Comparison of ENCODE assay signal across 8 cellular contexts in the genomic region with DNA sequence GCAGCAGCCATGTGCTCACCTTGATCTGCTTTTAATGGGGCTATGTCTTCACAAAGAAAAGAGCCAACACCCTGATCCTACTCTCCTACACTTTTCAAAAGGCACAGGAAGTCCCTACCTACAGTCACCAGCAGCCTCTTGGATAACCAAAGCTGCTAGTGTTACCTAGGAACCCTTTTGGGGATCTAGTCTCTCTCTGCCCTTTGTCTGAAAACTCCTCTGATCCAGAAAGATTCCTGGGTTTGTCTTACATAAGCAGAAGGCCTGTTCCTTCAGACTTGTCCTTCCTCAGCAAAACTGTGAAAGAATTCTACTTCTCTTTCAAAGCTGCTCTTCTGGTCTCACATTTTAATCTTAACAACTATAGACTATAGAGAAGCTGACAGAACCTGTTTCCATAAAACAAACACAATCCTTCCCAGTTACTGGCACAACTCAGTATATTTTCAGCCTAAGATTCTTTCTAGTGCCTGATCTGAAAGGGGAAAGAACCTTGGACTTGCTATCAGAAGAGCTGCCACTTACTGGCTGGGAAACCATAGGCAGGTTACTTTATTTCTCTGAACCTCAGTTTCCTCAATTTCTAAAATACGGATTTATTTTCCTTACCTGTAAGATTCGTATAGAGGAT. TPM values are rescaled to one million over a fixed set of nuclear protein-coding genes. Genes with fewer than 3 reads are reported as not detected.
DNase-seq lines count a peak whose midpoint lies in the region; ATAC-seq, FAIRE-seq and TF ChIP-seq lines count a peak whose summit lies in the region.

No MANE protein-coding gene starts in this region.

- H3K4me1 ChIP-seq in heart left ventricle (peaks cover 10 to 79% (median 61%) of the 10 kb centered on the region in 12 donors), GM12878 (ENCODE audit: control insufficient read depth, insufficient read depth, low read length) (peaks cover 23% of the 10 kb centered on the region), mucosa of rectum (ENCODE audit: control insufficient read depth in 2 of 2, insufficient read depth in 2 of 2, low read length in 2 of 2) (peaks cover 50 to 53% of the 10 kb centered on the region in 2 donors), upper lobe of left lung (peaks cover 56 to 75% (median 71%) of the 10 kb centered on the region in 4 donors)

- in situ Hi-C loops in GM12878 (cut with MboI), result no loop called here

- TF ChIP-seq EP300 in GM12878 (IDR thresholded peaks at IDR 0.05; ENCODE audit: borderline replicate concordance in 1 of 2, control insufficient read depth in 1 of 2, low read depth in 2 of 2, low read length in 2 of 2) (no peak), upper lobe of left lung (IDR thresholded peaks at IDR 0.05) (peak in 1 of 4 donors; percentile 21)

- H3K36me3 ChIP-seq in heart left ventricle, result peaks cover 0 to 37% (median 23%) of the 10 kb centered on the region in 9 donors
- H3K36me3 ChIP-seq in GM12878 (ENCODE audit: control insufficient read depth in 2 of 2, insufficient read depth in 2 of 2, low read length in 1 of 2), result peaks cover 6 to 24% of the 10 kb centered on the region in 2 experiments
- H3K36me3 ChIP-seq in mucosa of rectum (ENCODE audit: control insufficient read depth in 2 of 2, insufficient read depth in 2 of 2, low read length in 2 of 2), result peaks cover 15 to 28% of the 10 kb centered on the region in 2 donors
- peaks cover 9 to 23% (median 15%) of the 10 kb centered on the region in 4 donors for H3K36me3 ChIP-seq in upper lobe of left lung

- peaks cover 88% of the 10 kb centered on the region for H3K79me2 ChIP-seq in GM12878 (ENCODE audit: control insufficient read depth, insufficient read depth, low read length)

- TF ChIP-seq RAD21 in GM12878 (IDR thresholded peaks at IDR 0.05; ENCODE audit: insufficient read depth, low read depth, low read length), result no peak

- no peaks in the 10 kb centered on the region for H3K27me3 ChIP-seq in heart left ventricle
- no peaks in the 10 kb centered on the region for H3K27me3 ChIP-seq in GM12878 (replicated peaks in 1 of 2; ENCODE audit: control insufficient read depth in 2 of 2, insufficient read depth in 2 of 2, low read length in 1 of 2)
- no peaks in the 10 kb centered on the region for H3K27me3 ChIP-seq in mucosa of rectum (ENCODE audit: control insufficient read depth in 2 of 2, insufficient read depth in 2 of 2, low read length in 2 of 2)
- H3K27me3 ChIP-seq in upper lobe of left lung, result no peaks in the 10 kb centered on the region

- no peak for DNase-seq in heart left ventricle
- no peak for DNase-seq in left ventricle myocardium superior
- no peak for DNase-seq in GM12878 (ENCODE audit: low read depth, low spot score)
- no peak for DNase-seq in upper lobe of left lung
- DNase-seq in HCEC 1CT, result no peak
- DNase-seq in middle frontal gyrus (ENCODE audit: extremely low spot score, low spot score), result no peak
- DNase-seq in activated CD4-positive, alpha-beta T cell treated with anti-CD3 and anti-CD28 coated beads for 48 hours, result no peak

- FAIRE-seq in GM12878 (lab: Jason Lieb, UNC), result no peak

- H4K20me1 ChIP-seq in GM12878 (ENCODE audit: control insufficient read depth, insufficient read depth), result no peaks in the 10 kb centered on the region; the same call in 1 of the 2 replicates

- RAD21 ChIA-PET in GM12878 (lab: Charles Lee; ENCODE audit: unreplicated experiment), result interaction anchor here (0.5 to 2.8 kb wide), 10 partner anchors 27 to 225 kb away, joined by 3 to 22 read pairs (median 4); a partner anchor contains a TSS

- BruUV-seq in GM12878 (replicated peaks; lab: Mats Ljungman, UMichigan), result no TSS peak

- H3K9me3 ChIP-seq in heart left ventricle (no peaks in the 10 kb centered on the region), GM12878 (replicated peaks; ENCODE audit: control insufficient read depth, insufficient read depth, low read length) (no peaks in the 10 kb centered on the region), mucosa of rectum (ENCODE audit: control insufficient read depth in 2 of 2, low read length in 2 of 2) (no peaks in the 10 kb centered on the region), upper lobe of left lung (no peaks in the 10 kb centered on the region)

- intact Hi-C loops in heart left ventricle (cut with DNase I), result loop anchor here in 6 of 10 donors (5.0 to 10.0 kb wide), 4 partner anchors 97 to 278 kb away; a partner anchor contains a TSS
- intact Hi-C loops in left ventricle myocardium superior (cut with micrococcal nuclease), result no loop called here
- intact Hi-C loops in GM12878 (cut with micrococcal nuclease; ENCODE audit: unreplicated experiment), result loop anchor here (5.0 kb wide), 2 partner anchors 83 to 172 kb away; no protein-coding TSS in a partner anchor

- H3K27ac ChIP-seq in heart left ventricle (peak overlapping the region; percentile 67 to 99 (median 93)), GM12878 (ENCODE audit: control insufficient read depth, insufficient read depth) (peak overlapping the region; percentile 84), mucosa of rectum (ENCODE audit: low read depth in 2 of 2, low read length in 2 of 2) (peak overlapping the region; percentile 81 to 82), upper lobe of left lung (peak overlapping the region; percentile 91 to 98 (median 92))

- CTCF ChIA-PET in GM12878 (lab: Yijun Ruan, JAX), result interaction anchor here (0.8 to 1.6 kb wide), 3 partner anchors 75 to 170 kb away, joined by 3 to 5 read pairs (median 4); no protein-coding TSS in a partner anchor

- TF ChIP-seq POLR2A in heart left ventricle (IDR thresholded peaks at IDR 0.05) (no peak), GM12878 (IDR thresholded peaks at IDR 0.05; ENCODE audit: low read depth, low read length) (no peak), upper lobe of left lung (IDR thresholded peaks at IDR 0.05) (no peak)

- 53 to 64% (median 59%) methylated on average over 2 of the region's 2 CpGs for WGBS in heart left ventricle, 4 donors
- WGBS in GM12878 (ENCODE audit: insufficient coverage, insufficient replicate concordance, low lambda C conversion rate, missing lambda C conversion rate), result 79% methylated on average over 2 of the region's 2 CpGs
- WGBS in upper lobe of left lung, 2 donors, result 52 to 66% methylated on average over 2 of the region's 2 CpGs

- SMC1A ChIA-PET in GM12878 (lab: Charles Lee; ENCODE audit: uncharacterized antibody, unreplicated experiment), result interaction anchor here (1.0 to 1.7 kb wide), 11 partner anchors 9 to 170 kb away, joined by 3 to 9 read pairs (median 3); no protein-coding TSS in a partner anchor

- no peak for TF ChIP-seq CTCF in heart left ventricle (IDR thresholded peaks at IDR 0.05)
- TF ChIP-seq CTCF in GM12878 (IDR thresholded peaks at IDR 0.05 in 2 of 3, conservative IDR thresholded peaks at IDR 0.05 in 1 of 3; ENCODE audit: control insufficient read depth in 2 of 3, extremely low read depth in 1 of 3, insufficient read depth in 1 of 3, low read depth in 3 of 3, low read length in 3 of 3), result no peak
- TF ChIP-seq CTCF in upper lobe of left lung (IDR thresholded peaks at IDR 0.05), result no peak

- H3K4me2 ChIP-seq in GM12878 (ENCODE audit: control insufficient read depth, insufficient read depth), result peak overlapping the region; percentile 85

- peak overlapping the region in 7 of 12 donors; percentile 87 to 99 (median 97) for H3K4me3 ChIP-seq in heart left ventricle
- H3K4me3 ChIP-seq in GM12878, result peak overlapping the region; percentile 77
- peak overlapping the region; percentile 41 to 93 for H3K4me3 ChIP-seq in mucosa of rectum (ENCODE audit: low read length in 2 of 2)
- peak overlapping the region in 2 of 4 donors; percentile 7 to 68 for H3K4me3 ChIP-seq in upper lobe of left lung

- H3K9ac ChIP-seq in GM12878 (ENCODE audit: control insufficient read depth, insufficient read depth, low read length), result peak overlapping the region; percentile 98
- H3K9ac ChIP-seq in mucosa of rectum (ENCODE audit: low read depth in 1 of 2, low read length in 2 of 2), result peak overlapping the region; percentile 99

- no peak overlapping the region for H2AFZ ChIP-seq in GM12878 (ENCODE audit: control insufficient read depth, low read depth, low read length)

- no peak for ATAC-seq in heart left ventricle
- no peak for ATAC-seq in left ventricle myocardium superior
- no peak for ATAC-seq in GM12878
- ATAC-seq in upper lobe of left lung (ENCODE audit: low FRiP score in 2 of 2), result no peak

- POLR2A ChIA-PET in GM12878 (lab: Charles Lee), result interaction anchor here (0.5 kb wide), 1 partner anchor 41 kb away, joined by 5 read pairs; no protein-coding TSS in a partner anchor

RNA-seq across cellular contexts. Expression of a gene that starts 2.9 kb away (rescaled TPM):
- 1 to 10 TPM; 4.4 to 9.9 (median 7.8) TPM for total RNA-seq in heart left ventricle
- polyA plus RNA-seq in heart left ventricle, result 1 to 10 TPM; 4.0 to 4.2 TPM
- total RNA-seq in left ventricle myocardium superior, result 6.7 TPM
- 14.3 and 14.4 TPM in 2 replicates for total RNA-seq in GM12878 (2013; cell fraction: nucleolus; rRNA removed)
- 7.3 and 7.8 TPM in 2 replicates for total RNA-seq in GM12878 (2014; rRNA removed)
- 8.3 and 8.4 TPM in 2 replicates for total RNA-seq in GM12878 (2014; rRNA removed; fragmentation: Illumina TruSeq; extraction: Trizol)
- total RNA-seq in GM12878 (2021), result 29.7 and 31.7 TPM in 2 replicates
- polyA plus RNA-seq in GM12878 (2011; ENCODE audit: low read depth), result 10.0 TPM
- polyA plus RNA-seq in GM12878 (2011; rRNA removed), result 4.5 and 7.4 TPM in 2 replicates
- 12.2 and 16.8 TPM in 2 replicates for polyA plus RNA-seq in GM12878 (2011; cell fraction: cytosol; rRNA removed)
- polyA plus RNA-seq in GM12878 (2011; cell fraction: nucleus; rRNA removed), result 9.1 and 11.8 TPM in 2 replicates
- polyA plus RNA-seq in GM12878 (2012), result 14.5 and 15.6 TPM in 2 replicates
- 31.0 and 32.3 TPM in 2 replicates for polyA plus RNA-seq in GM12878 (2014; fragmentation: Illumina TruSeq; extraction: Trizol)
- 1 to 10 TPM; 4.4 to 7.3 TPM for polyA plus RNA-seq in GM12878 (2014; fragmentation: Nextera tagmentation; extraction: Ambion mirVana)
- polyA plus RNA-seq in GM12878 (2014; rRNA removed), result 18.4 and 18.5 TPM in 2 replicates
- 10 to 100 TPM; 18.3 to 21.0 TPM for polyA plus RNA-seq in GM12878 (2016; fragmentation: Nextera tagmentation; extraction: Ambion mirVana)
- 11.8 and 13.9 TPM in 2 replicates for polyA minus RNA-seq in GM12878 (2011; rRNA and poly(A)+ RNA removed)
- polyA minus RNA-seq in GM12878 (2011; cell fraction: cytosol; rRNA and poly(A)+ RNA removed), result 7.6 and 8.5 TPM in 2 replicates
- polyA minus RNA-seq in GM12878 (2011; cell fraction: nucleus; rRNA and poly(A)+ RNA removed), result 5.7 and 10.1 TPM in 2 replicates
- total RNA-seq in upper lobe of left lung, result 10 to 100 TPM; 11.4 to 17.1 (median 14.1) TPM

RNA-seq across cellular contexts. Expression of a gene that starts 3.1 kb away (rescaled TPM):
- 10 to 100 TPM; 26.0 to 48.5 (median 27.5) TPM for total RNA-seq in heart left ventricle
- 10 to 100 TPM; 12.0 to 25.7 TPM for polyA plus RNA-seq in heart left ventricle
- 24.1 TPM for total RNA-seq in left ventricle myocardium superior
- total RNA-seq in GM12878 (2013; cell fraction: nucleolus; rRNA removed), result 41.7 and 45.3 TPM in 2 replicates
- total RNA-seq in GM12878 (2014; rRNA removed), result 23.1 and 24.0 TPM in 2 replicates
- total RNA-seq in GM12878 (2014; rRNA removed; fragmentation: Illumina TruSeq; extraction: Trizol), result 20.5 and 22.2 TPM in 2 replicates
- total RNA-seq in GM12878 (2021), result 30.5 and 33.4 TPM in 2 replicates
- polyA plus RNA-seq in GM12878 (2011; ENCODE audit: low read depth), result 8.4 TPM
- polyA plus RNA-seq in GM12878 (2011; rRNA removed), result 11.3 and 15.1 TPM in 2 replicates
- polyA plus RNA-seq in GM12878 (2011; cell fraction: cytosol; rRNA removed), result 17.4 and 18.3 TPM in 2 replicates
- polyA plus RNA-seq in GM12878 (2011; cell fraction: nucleus; rRNA removed), result 15.7 and 18.9 TPM in 2 replicates
- polyA plus RNA-seq in GM12878 (2012), result 10.4 and 11.9 TPM in 2 replicates
- 24.1 and 25.1 TPM in 2 replicates for polyA plus RNA-seq in GM12878 (2014; fragmentation: Illumina TruSeq; extraction: Trizol)
- polyA plus RNA-seq in GM12878 (2014; fragmentation: Nextera tagmentation; extraction: Ambion mirVana), result 1 to 10 TPM; 2.6 to 3.9 TPM
- polyA plus RNA-seq in GM12878 (2014; rRNA removed), result 19.3 and 19.8 TPM in 2 replicates
- polyA plus RNA-seq in GM12878 (2016; fragmentation: Nextera tagmentation; extraction: Ambion mirVana), result 10 to 100 TPM; 24.4 to 24.9 TPM
- 19.7 and 21.4 TPM in 2 replicates for polyA minus RNA-seq in GM12878 (2011; rRNA and poly(A)+ RNA removed)
- 6.5 and 6.7 TPM in 2 replicates for polyA minus RNA-seq in GM12878 (2011; cell fraction: cytosol; rRNA and poly(A)+ RNA removed)
- 11.1 and 20.3 TPM in 2 replicates for polyA minus RNA-seq in GM12878 (2011; cell fraction: nucleus; rRNA and poly(A)+ RNA removed)
- total RNA-seq in upper lobe of left lung, result 10 to 100 TPM; 12.6 to 31.5 (median 26.5) TPM
